Comparison of ENCODE assay signal across 1 cellular context in genomic region chr3:48084929-48085328, GRCh38.
TF ChIP-seq lines count a peak whose summit lies in the region.

No MANE protein-coding gene starts in this region.

TF ChIP-seq in WTC11, 78 proteins besides CTCF, POLR2A, EP300 and RAD21 (continued from another document):
- TF ChIP-seq ZNF532 (CRISPR knock-in tag; IDR thresholded peaks at IDR 0.05; ENCODE audit: borderline replicate concordance) (no peak), EMX1 (CRISPR knock-in tag; IDR thresholded peaks at IDR 0.05) (no peak), RELA (CRISPR knock-in tag; IDR thresholded peaks at IDR 0.05; ENCODE audit: borderline replicate concordance) (no peak)
